ENCODE assay signal across 17 cellular contexts in genomic region chr2:119326938-119327337, GRCh38.
DNase-seq lines count a peak whose midpoint lies in the region; ATAC-seq and TF ChIP-seq lines count a peak whose summit lies in the region.
"Had no signal": no experiment of that assay in that cellular context is flagged by ENCODE, and none has a peak within 500 bp of the region (broad histone marks: within the 10 kb centered on the region; RNA-seq: fewer than 3 reads in every experiment).

No MANE protein-coding gene starts in this region.

- no peak overlapping the region for H3K4me3 ChIP-seq in HL-60 (replicated peaks; ENCODE audit: insufficient read depth, low read length)
- H3K4me3 ChIP-seq: HAP-1, K562 had no signal

- ATAC-seq in HG02970 (IDR thresholded peaks at IDR 0.05; ENCODE audit: low FRiP score, unreplicated experiment) = no peak
- no peak for ATAC-seq in GM18505 (IDR thresholded peaks at IDR 0.05; ENCODE audit: unreplicated experiment)
- ATAC-seq: K562, SK-N-SH treated with all-trans-retinoic acid at 6 μM for 48 hours had no signal

- DNase-seq in HL-60 (ENCODE audit: low read depth in 1 of 2, low spot score in 1 of 2) (peak; percentile 81 to 89), NOMO-1 (lab: John Stamatoyannopoulos, UW; ENCODE audit: unreplicated experiment in 2 of 2) (peak; percentile 67 to 95), SKM-1 treated with dmso at 0.1 percent for 144 hours (lab: John Stamatoyannopoulos, UW; ENCODE audit: unreplicated experiment) (peak; percentile 94), NCI-H1048 (lab: John Stamatoyannopoulos, UW) (no peak), ecto neural progenitor cell (ENCODE audit: low spot score) (no peak)
- DNase-seq: ACHN; Calu3; CD4-positive, alpha-beta T cell; DMS53; NCI-H1105 treated with DMSO at 0.1 percent for 48 hours; NCI-H187 treated with DMSO at 0.1 percent for 48 hours; NCI-H526 treated with DMSO at 0.1 percent for 48 hours had no signal

- no peak for TF ChIP-seq POLR2A in GM18505 (IDR thresholded peaks at IDR 0.05; ENCODE audit: borderline replicate concordance, extremely low read depth, insufficient read depth, insufficient read length)

- H3K27ac ChIP-seq in HL-60 (replicated peaks) = peak overlapping the region; percentile 21; the same call in 1 of the 2 replicates

- no peaks in the 10 kb centered on the region for H3K27me3 ChIP-seq in HL-60 (ENCODE audit: insufficient read depth, poor library complexity, severe bottlenecking)

- TF ChIP-seq CTCF in HL-60 (IDR thresholded peaks at IDR 0.05; ENCODE audit: insufficient read depth, low read length) = no peak

Comparison
In these comparisons a context has a peak if more than half of its experiments do, and no peak if none do; other contexts are left out.
1. DNase-seq: peak in HL-60 (2 of 2), NOMO-1 (2 of 2) and SKM-1 treated with dmso at 0.1 percent for 144 hours (single experiment); none in NCI-H1048 (single experiment) and ecto neural progenitor cell (single experiment).